9 cellular contexts compared by ENCODE assay signal in the genomic region with DNA sequence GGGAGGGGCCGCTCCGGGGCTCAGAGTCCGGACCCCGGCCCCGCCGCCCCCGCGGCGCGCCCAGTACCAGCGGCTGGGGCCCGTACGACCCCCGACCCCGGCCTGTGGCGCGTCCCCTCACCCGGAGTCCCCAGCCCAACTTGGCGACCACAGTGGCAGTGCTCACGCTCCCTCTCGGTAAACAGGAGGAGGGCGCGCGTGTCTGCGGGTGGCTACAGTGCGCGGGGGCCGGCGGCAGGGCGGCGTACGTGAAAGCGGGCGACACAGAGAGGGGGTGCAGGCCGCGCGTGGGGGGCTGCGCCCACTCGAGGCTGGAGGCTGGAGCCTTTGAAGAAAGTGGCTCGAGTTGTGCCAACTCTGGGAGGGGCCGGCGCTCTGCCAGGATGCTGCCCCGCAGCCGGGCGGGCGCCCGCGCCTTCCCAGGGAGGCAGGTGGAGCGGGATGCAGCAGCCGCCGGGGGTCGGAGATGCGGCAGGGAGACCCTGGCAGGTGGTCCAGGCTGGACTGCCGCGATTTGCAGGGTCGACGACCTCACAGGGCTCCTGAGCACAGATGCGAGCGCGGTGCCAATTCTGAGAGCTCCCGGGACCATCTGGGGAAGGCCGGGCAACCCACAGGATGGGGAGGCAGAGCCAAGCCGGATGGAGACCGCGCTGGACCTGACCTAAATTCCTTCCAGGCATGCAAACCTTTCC. TPM values are rescaled to one million over a fixed set of nuclear protein-coding genes. Genes with fewer than 3 reads are reported as not detected.
DNase-seq lines count a peak whose midpoint lies in the region; ATAC-seq, FAIRE-seq and TF ChIP-seq lines count a peak whose summit lies in the region.
"Had no signal": no experiment of that assay in that cellular context is flagged by ENCODE, and none has a peak within 500 bp of the region (broad histone marks: within the 10 kb centered on the region; RNA-seq: fewer than 3 reads in every experiment).

No MANE protein-coding gene starts in this region.

- H3K4me1 Mint-ChIP-seq in activated T-cell treated with anti-CD3 and anti-CD28 coated beads, Interleukin-2, amount 50 U/mL, for 4 hours (ENCODE audit: low read depth), result no peaks in the 10 kb centered on the region
- peaks cover 13% of the 10 kb centered on the region for H3K4me1 Mint-ChIP-seq in glutamatergic neuron (ENCODE audit: low read depth, unreplicated experiment)

- peak; percentile 6 for ATAC-seq in HG02642 (IDR thresholded peaks at IDR 0.05; ENCODE audit: poor library complexity, unreplicated experiment)
- peak; percentile 47 to 56 for ATAC-seq in activated T-cell treated with anti-CD3 and anti-CD28 coated beads, Interleukin-2, amount 50 U/mL, for 4 hours

- H3K4me3 ChIP-seq in osteoblast (ENCODE audit: insufficient read depth, low read length), result peak overlapping the region; percentile 73

- H4K20me1 ChIP-seq in osteoblast (ENCODE audit: insufficient read depth, low read length), result no peaks in the 10 kb centered on the region

- H3K27me3 ChIP-seq in osteoblast (ENCODE audit: insufficient read depth, low read length), result peaks cover 3% of the 10 kb centered on the region

- no peaks in the 10 kb centered on the region for H3K36me3 ChIP-seq in osteoblast (ENCODE audit: insufficient read depth, low read length)

- H3K4me2 ChIP-seq in osteoblast (ENCODE audit: insufficient read depth, low read length), result peak overlapping the region; percentile 76

- peaks cover 2% of the 10 kb centered on the region for H3K79me2 ChIP-seq in osteoblast (ENCODE audit: insufficient read depth, low read length)

- H3K27me3 Mint-ChIP-seq in activated T-cell treated with anti-CD3 and anti-CD28 coated beads, Interleukin-2, amount 50 U/mL, for 4 hours (ENCODE audit: low read depth), result peaks cover 37% of the 10 kb centered on the region
- H3K27me3 Mint-ChIP-seq in glutamatergic neuron (ENCODE audit: unreplicated experiment), result peaks cover 5% of the 10 kb centered on the region

- H3K27ac Mint-ChIP-seq in glutamatergic neuron (ENCODE audit: unreplicated experiment), result no peak overlapping the region

- H3K9me3 ChIP-seq in osteoblast (ENCODE audit: low read depth, low read length), result no peaks in the 10 kb centered on the region

- peak overlapping the region; percentile 79 for H3K27ac ChIP-seq in osteoblast (ENCODE audit: low read depth, low read length)

- TF ChIP-seq CTCF in glutamatergic neuron (IDR thresholded peaks at IDR 0.05; ENCODE audit: partially characterized antibody, unreplicated experiment), result no peak
- TF ChIP-seq CTCF in osteoblast (IDR thresholded peaks at IDR 0.05; ENCODE audit: extremely low read depth, low read depth, low read length), result no peak

- DNase-seq in activated T-cell treated with anti-CD3 and anti-CD28 coated beads, Interleukin-2, amount 50 U/mL, for 4 hours, result peak; percentile 24
- DNase-seq in glutamatergic neuron (peak; percentile 36), osteoblast (ENCODE audit: insufficient read length, low spot score, missing footprints) (peak; percentile 93), NCI-H2081 (lab: John Stamatoyannopoulos, UW) (no peak), NCI-H510A treated with DMSO at 0.1 percent for 48 hours (lab: John Stamatoyannopoulos, UW) (no peak), NCI-H524 treated with DMSO at 0.1 percent for 48 hours (lab: John Stamatoyannopoulos, UW) (no peak), GM12891 (ENCODE audit: insufficient read length, low spot score) (no peak)

- FAIRE-seq in GM12891 (lab: Jason Lieb, UNC), result no peak

- peak overlapping the region; percentile 37 for H3K4me3 Mint-ChIP-seq in activated T-cell treated with anti-CD3 and anti-CD28 coated beads, Interleukin-2, amount 50 U/mL, for 4 hours
- peak overlapping the region; percentile 49 for H3K4me3 Mint-ChIP-seq in glutamatergic neuron (ENCODE audit: unreplicated experiment)

- no peak for TF ChIP-seq POLR2A in GM12891 (IDR thresholded peaks at IDR 0.05; ENCODE audit: low read depth, low read length)

- no peaks in the 10 kb centered on the region for H3K36me3 Mint-ChIP-seq in activated T-cell treated with anti-CD3 and anti-CD28 coated beads, Interleukin-2, amount 50 U/mL, for 4 hours (ENCODE audit: insufficient read depth)
- peaks cover 19% of the 10 kb centered on the region for H3K36me3 Mint-ChIP-seq in glutamatergic neuron (ENCODE audit: unreplicated experiment)

- H3K4me1 ChIP-seq in osteoblast (ENCODE audit: insufficient read depth, low read length), result peaks cover 27% of the 10 kb centered on the region

- H2AFZ ChIP-seq in osteoblast (ENCODE audit: low read length), result peak overlapping the region; percentile 56

- H3K9me3 Mint-ChIP-seq in activated T-cell treated with anti-CD3 and anti-CD28 coated beads, Interleukin-2, amount 50 U/mL, for 4 hours, result no peaks in the 10 kb centered on the region
- peaks cover 6% of the 10 kb centered on the region for H3K9me3 Mint-ChIP-seq in glutamatergic neuron (ENCODE audit: unreplicated experiment)

TF ChIP-seq in GM12891, 5 proteins besides CTCF, POLR2A, EP300 and RAD21:
- no peak for TF ChIP-seq POLR2AphosphoS5 (IDR thresholded peaks at IDR 0.05; ENCODE audit: low read depth, low read length)
- no peak for TF ChIP-seq SPI1 (IDR thresholded peaks at IDR 0.05; ENCODE audit: low read depth, low read length)
- no peak for TF ChIP-seq TAF1 (IDR thresholded peaks at IDR 0.05; ENCODE audit: low read depth, low read length)
- TF ChIP-seq PAX5 (IDR thresholded peaks at IDR 0.05; ENCODE audit: insufficient read depth, low read length, severe bottlenecking), result no peak
- no peak for TF ChIP-seq POU2F2 (IDR thresholded peaks at IDR 0.05; ENCODE audit: low read depth, low read length)

RNA-seq across cellular contexts. Expression of a gene that starts 0.7 kb away (rescaled TPM):
- 10 to 100 TPM; 35.8 to 49.1 (median 46.1) TPM for total RNA-seq in activated T-cell treated with anti-CD3 and anti-CD28 coated beads, Interleukin-2, amount 50 U/mL, for 4 hours
- 2.6 TPM for total RNA-seq in glutamatergic neuron (ENCODE audit: unreplicated experiment)
- 5.9 and 9.0 TPM in 2 replicates for total RNA-seq in osteoblast
- 1.4 TPM for polyA plus RNA-seq in GM12891 (2012; ENCODE audit: low read depth, missing spikeins)

RNA-seq across cellular contexts. Expression of a gene that starts 14.8 kb away (rescaled TPM):
- not detected for total RNA-seq in activated T-cell treated with anti-CD3 and anti-CD28 coated beads, Interleukin-2, amount 50 U/mL, for 4 hours
- not detected for total RNA-seq in glutamatergic neuron (ENCODE audit: unreplicated experiment)
- total RNA-seq in osteoblast, result not detected in 2 replicates
- polyA plus RNA-seq in GM12891 (2012; ENCODE audit: low read depth, missing spikeins), result not detected
- total RNA-seq: T-helper 1 cell treated with Interleukin-12 subunit alpha and Interleukin-12 subunit beta and Interleukin-4 antibody, amounts not matched to agents 30 ng/mL and 1 ng/mL, for 36 hours had no signal

Comparison
In these comparisons a context has a peak if more than half of its experiments do, and no peak if none do; other contexts are left out.
1. DNase-seq: peak in activated T-cell treated with anti-CD3 and anti-CD28 coated beads, Interleukin-2, amount 50 U/mL, for 4 hours (single experiment), glutamatergic neuron (single experiment) and osteoblast (single experiment); none in NCI-H2081 (0 of 2), NCI-H510A treated with DMSO at 0.1 percent for 48 hours (single experiment), NCI-H524 treated with DMSO at 0.1 percent for 48 hours (single experiment) and GM12891 (single experiment).